Comparison of ENCODE assay signal across 21 cellular contexts in the genomic region with DNA sequence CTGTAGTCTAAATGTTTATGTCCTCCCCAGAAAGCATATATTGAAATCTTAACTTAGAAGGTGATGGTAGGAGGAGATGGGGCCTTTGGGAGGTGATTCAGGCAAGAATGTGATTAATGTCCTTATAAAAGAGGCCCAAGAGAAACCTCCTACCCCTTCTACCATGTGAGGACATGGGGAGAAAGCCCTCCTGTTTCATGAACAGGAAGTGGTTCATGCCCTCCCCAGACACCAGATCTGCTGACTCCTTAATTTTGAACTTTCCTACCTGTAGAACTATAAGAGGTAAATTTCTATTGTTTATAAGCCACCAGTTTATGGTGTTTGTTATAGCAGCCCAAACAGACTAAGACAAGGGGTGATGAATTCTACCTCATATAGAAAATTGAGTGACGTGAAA. TPM values are rescaled to one million over a fixed set of nuclear protein-coding genes. Genes with fewer than 3 reads are reported as not detected.
DNase-seq lines count a peak whose midpoint lies in the region; ATAC-seq, FAIRE-seq and TF ChIP-seq lines count a peak whose summit lies in the region.
"Had no signal": no experiment of that assay in that cellular context is flagged by ENCODE, and none has a peak within 500 bp of the region (broad histone marks: within the 10 kb centered on the region; RNA-seq: fewer than 3 reads in every experiment).

No MANE protein-coding gene starts in this region.

- H3K27ac Mint-ChIP-seq in activated CD4-positive, alpha-beta T cell treated with anti-CD3 and anti-CD28 coated beads for 36 hours, result peak overlapping the region; percentile 58

- no peaks in the 10 kb centered on the region for H4K20me1 ChIP-seq in K562 (replicated peaks; ENCODE audit: control insufficient read depth, insufficient read depth, low read length)
- H4K20me1 ChIP-seq: BLaER1 treated with 17β-estradiol and CSF1 and Interleukin-3, amounts not matched to agents 10 nM and 100 nM had no signal

- in situ Hi-C loops in K562 (cut with MboI), result no loop called here

- peaks cover 6% of the 10 kb centered on the region for H3K4me1 Mint-ChIP-seq in activated CD4-positive, alpha-beta T cell treated with anti-CD3 and anti-CD28 coated beads for 36 hours

- 0 out of 2 replicates have a peak overlapping the region, but pooled peaks have one; percentile 2 for H2AFZ ChIP-seq in K562 (ENCODE audit: low read depth, low read length)

- POLR2A ChIA-PET in activated CD4-positive, alpha-beta T cell treated with anti-CD3 and anti-CD28 coated beads for 36 hours (lab: Charles Lee), result no interaction called here
- POLR2A ChIA-PET in K562 (lab: Yijun Ruan, JAX), result no interaction called here

- TF ChIP-seq CTCF in K562 (IDR thresholded peaks at IDR 0.05 in 2 of 3, conservative IDR thresholded peaks at IDR 0.05 in 1 of 3; ENCODE audit: insufficient read depth in 2 of 3, low read depth in 1 of 3, low read length in 3 of 3), result no peak

- no peaks in the 10 kb centered on the region for H3K27me3 ChIP-seq in K562 (ENCODE audit: control insufficient read depth in 2 of 2, insufficient read depth in 2 of 2, low read length in 2 of 2)
- H3K27me3 ChIP-seq: BLaER1 treated with 17β-estradiol and CSF1 and Interleukin-3, amounts not matched to agents 10 nM and 100 nM had no signal

- H3K36me3 ChIP-seq in K562 (ENCODE audit: control insufficient read depth, insufficient read depth, low read length), result no peaks in the 10 kb centered on the region

- no peak for TF ChIP-seq EP300 in K562 (IDR thresholded peaks at IDR 0.05; ENCODE audit: low read length)

- H3K4me3 ChIP-seq in K562, result no peak overlapping the region
- H3K4me3 ChIP-seq: BLaER1 treated with 17β-estradiol and CSF1 and Interleukin-3, amounts not matched to agents 10 nM and 100 nM; SK-N-MC had no signal

- CTCF ChIA-PET in activated CD4-positive, alpha-beta T cell treated with anti-CD3 and anti-CD28 coated beads for 36 hours (lab: Charles Lee), result interaction anchor here (0.6 kb wide), 1 partner anchor 460 kb away, joined by 3 read pairs; no protein-coding TSS in a partner anchor
- CTCF ChIA-PET in K562 (lab: Yijun Ruan, JAX; ENCODE audit: low intra/inter-chr PET ratio), result no interaction called here

- H3K27ac ChIP-seq in K562 (ENCODE audit: extremely low read depth, low read depth, low read length), result no peak overlapping the region
- H3K27ac ChIP-seq: 22Rv1; BLaER1 treated with 17β-estradiol and CSF1 and Interleukin-3, amounts not matched to agents 10 nM and 100 nM; SK-N-MC had no signal

- peak; percentile 30 for ATAC-seq in activated CD4-positive, alpha-beta T cell treated with anti-CD3 and anti-CD28 coated beads for 36 hours
- ATAC-seq in K562, result no peak
- ATAC-seq in GM19455 (IDR thresholded peaks at IDR 0.05; ENCODE audit: unreplicated experiment), result no peak

- intact Hi-C loops in activated CD4-positive, alpha-beta T cell treated with anti-CD3 and anti-CD28 coated beads for 36 hours (cut with DNase I, micrococcal nuclease), result no loop called here
- intact Hi-C loops in K562 (cut with micrococcal nuclease), result no loop called here

- no peak for DNase-seq in activated CD4-positive, alpha-beta T cell treated with anti-CD3 and anti-CD28 coated beads for 36 hours
- no peak for DNase-seq in activated CD4-positive, alpha-beta T cell treated with anti-CD3 and anti-CD28 coated beads, Interleukin-2, amount 50 U/mL, for 1 hour
- DNase-seq in GM19239 (ENCODE audit: insufficient read length, low spot score) (no peak), NCI-H69 (lab: John Stamatoyannopoulos, UW) (peak; percentile 20), K562 (ENCODE audit: extremely low read depth in 1 of 4, low spot score in 3 of 4) (no peak), NCI-H1092 (lab: John Stamatoyannopoulos, UW) (no peak)
- no peak for DNase-seq in effector CD4-positive, alpha-beta T cell
- DNase-seq: CD4-positive, alpha-beta memory T cell; GDM1; NCI-H1105 treated with DMSO at 0.1 percent for 48 hours; NCI-H2081; NCI-H2171; NCI-H345; NCI-H524; Right ventricle myocardium superior had no signal

- no peaks in the 10 kb centered on the region for H3K27me3 Mint-ChIP-seq in activated CD4-positive, alpha-beta T cell treated with anti-CD3 and anti-CD28 coated beads for 36 hours

- no peaks in the 10 kb centered on the region for H3K9me3 Mint-ChIP-seq in activated CD4-positive, alpha-beta T cell treated with anti-CD3 and anti-CD28 coated beads for 36 hours (ENCODE audit: low read depth)
- H3K9me3 Mint-ChIP-seq: CD4-positive, alpha-beta memory T cell had no signal

- no peak for TF ChIP-seq POLR2A in K562 (conservative IDR thresholded peaks at IDR 0.05)

- H3K4me1 ChIP-seq in K562 (replicated peaks in 1 of 2; ENCODE audit: control insufficient read depth in 2 of 2, insufficient read depth in 2 of 2, low read length in 2 of 2), result no peaks in the 10 kb centered on the region
- H3K4me1 ChIP-seq: BLaER1 treated with 17β-estradiol and CSF1 and Interleukin-3, amounts not matched to agents 10 nM and 100 nM had no signal

- 95% methylated on average over 1 of the region's 1 CpG for WGBS in K562 (ENCODE audit: insufficient coverage, low coverage, missing lambda C conversion rate)

- BruUV-seq in K562 (replicated peaks; lab: Mats Ljungman, UMichigan), result no TSS peak

- no peak overlapping the region for H3K4me3 Mint-ChIP-seq in activated CD4-positive, alpha-beta T cell treated with anti-CD3 and anti-CD28 coated beads for 36 hours
- H3K4me3 Mint-ChIP-seq: CD4-positive, alpha-beta memory T cell had no signal

- FAIRE-seq in GM19239 (lab: Jason Lieb, UNC), result peak; percentile 76
- no peak for FAIRE-seq in K562 (lab: Jason Lieb, UNC)
- FAIRE-seq: GM18507, H54 had no signal

- no peak for TF ChIP-seq RAD21 in K562 (CRISPR knock-in tag; conservative IDR thresholded peaks at IDR 0.05 in 1 of 2, IDR thresholded peaks at IDR 0.05 in 1 of 2)

- H3K9me3 ChIP-seq in K562 (replicated peaks; ENCODE audit: control insufficient read depth, insufficient read depth, low read depth, low read length), result no peaks in the 10 kb centered on the region
- H3K9me3 ChIP-seq: BLaER1 treated with 17β-estradiol and CSF1 and Interleukin-3, amounts not matched to agents 10 nM and 100 nM had no signal

- no peaks in the 10 kb centered on the region for H3K9me1 ChIP-seq in K562 (ENCODE audit: control insufficient read depth, insufficient read depth, low read length)

- no peak overlapping the region for H3K4me2 ChIP-seq in K562 (ENCODE audit: insufficient read depth, low read length)
- H3K4me2 ChIP-seq: BLaER1 treated with 17β-estradiol and CSF1 and Interleukin-3, amounts not matched to agents 10 nM and 100 nM had no signal

- peaks cover 30% of the 10 kb centered on the region for H3K36me3 Mint-ChIP-seq in activated CD4-positive, alpha-beta T cell treated with anti-CD3 and anti-CD28 coated beads for 36 hours (ENCODE audit: low read depth)

- no peaks in the 10 kb centered on the region for H3K79me2 ChIP-seq in K562 (ENCODE audit: control insufficient read depth, insufficient read depth, low read length)

- H3K9ac ChIP-seq in K562 (ENCODE audit: insufficient read depth in 1 of 2, low read depth in 2 of 2, low read length in 2 of 2), result no peak overlapping the region
- H3K9ac ChIP-seq: BLaER1 treated with 17β-estradiol and CSF1 and Interleukin-3, amounts not matched to agents 10 nM and 100 nM had no signal

TF ChIP-seq in K562, 482 proteins besides CTCF, POLR2A, EP300 and RAD21 (continues in another document):
- no peak for TF ChIP-seq PHF8 (IDR thresholded peaks at IDR 0.05; ENCODE audit: borderline replicate concordance, low read length)
- no peak for TF ChIP-seq HOXB6 (CRISPR knock-in tag; IDR thresholded peaks at IDR 0.05; ENCODE audit: borderline replicate concordance)
- peak; percentile 29; the same call in 1 of the 2 replicates for TF ChIP-seq MAFF (IDR thresholded peaks at IDR 0.05; ENCODE audit: low read length)
- no peak for TF ChIP-seq ZNF507 (tag; conservative IDR thresholded peaks at IDR 0.05)

RNA-seq across cellular contexts. Expression of a gene that starts 8.7 kb away (rescaled TPM):
- not detected for total RNA-seq in activated CD4-positive, alpha-beta T cell treated with anti-CD3 and anti-CD28 coated beads for 36 hours
- not detected in 2 replicates for total RNA-seq in K562 (2011; cell fraction: chromatin; rRNA removed; ENCODE audit: low replicate concordance)
- total RNA-seq in K562 (2011; cell fraction: nucleolus; rRNA removed), result not detected in 2 replicates
- total RNA-seq in K562 (2011; cell fraction: nucleoplasm; rRNA removed), result not detected in 2 replicates
- total RNA-seq in K562 (2014; rRNA removed) (not detected in 2 replicates), K562 (2014; rRNA removed; fragmentation: Illumina TruSeq; extraction: Trizol) (not detected in 2 replicates), K562 (2015; rRNA removed; fragmentation: Illumina TruSeq; extraction: Trizol) (not detected in 2 replicates), K562 (2021) (not detected in 2 replicates)
- polyA plus RNA-seq in K562 (2011; rRNA removed) (not detected in 2 replicates), K562 (2014; fragmentation: Illumina TruSeq; extraction: Trizol) (not detected in 2 replicates), K562 (2014; fragmentation: Nextera tagmentation; extraction: Ambion mirVana) (under 1 TPM; 0.03 to 0.04 TPM), K562 (2014; rRNA removed) (not detected in 2 replicates)
- not detected in 2 replicates for polyA plus RNA-seq in K562 (2011; cell fraction: cytosol; rRNA removed)
- not detected in 2 replicates for polyA plus RNA-seq in K562 (2011; cell fraction: nucleus; rRNA removed)
- 0.01 and 0.08 TPM in 2 replicates for polyA plus RNA-seq in K562 (2012)
- not detected in 2 replicates for polyA minus RNA-seq in K562 (2011; rRNA and poly(A)+ RNA removed)
- not detected in 2 replicates for polyA minus RNA-seq in K562 (2011; cell fraction: cytosol; rRNA and poly(A)+ RNA removed)
- not detected in 2 replicates for polyA minus RNA-seq in K562 (2011; cell fraction: nucleus; rRNA and poly(A)+ RNA removed)
- total RNA-seq: CD4-positive, alpha-beta memory T cell had no signal

RNA-seq across cellular contexts. Expression of a gene that starts 13.6 kb away (rescaled TPM):
- 10 to 100 TPM; 14.8 to 16.8 TPM for total RNA-seq in activated CD4-positive, alpha-beta T cell treated with anti-CD3 and anti-CD28 coated beads for 36 hours
- total RNA-seq in K562 (2011; cell fraction: chromatin; rRNA removed; ENCODE audit: low replicate concordance), result 3.2 and 7.0 TPM in 2 replicates
- 2.8 and 3.7 TPM in 2 replicates for total RNA-seq in K562 (2011; cell fraction: nucleolus; rRNA removed)
- 5.3 and 8.3 TPM in 2 replicates for total RNA-seq in K562 (2011; cell fraction: nucleoplasm; rRNA removed)
- 12.1 and 16.4 TPM in 2 replicates for total RNA-seq in K562 (2014; rRNA removed)
- 19.1 and 24.9 TPM in 2 replicates for total RNA-seq in K562 (2014; rRNA removed; fragmentation: Illumina TruSeq; extraction: Trizol)
- total RNA-seq in K562 (2015; rRNA removed; fragmentation: Illumina TruSeq; extraction: Trizol), result 12.6 and 14.5 TPM in 2 replicates
- 14.8 and 16.2 TPM in 2 replicates for total RNA-seq in K562 (2021)
- polyA plus RNA-seq in K562 (2011; rRNA removed), result 28.8 and 35.5 TPM in 2 replicates
- polyA plus RNA-seq in K562 (2011; cell fraction: cytosol; rRNA removed), result 6.1 and 16.1 TPM in 2 replicates
- 4.1 and 9.0 TPM in 2 replicates for polyA plus RNA-seq in K562 (2011; cell fraction: nucleus; rRNA removed)
- polyA plus RNA-seq in K562 (2012), result 15.9 and 25.4 TPM in 2 replicates
- polyA plus RNA-seq in K562 (2014; fragmentation: Illumina TruSeq; extraction: Trizol), result 18.0 and 20.8 TPM in 2 replicates
- polyA plus RNA-seq in K562 (2014; fragmentation: Nextera tagmentation; extraction: Ambion mirVana), result 10 to 100 TPM; 21.1 to 22.7 TPM
- 21.3 and 25.5 TPM in 2 replicates for polyA plus RNA-seq in K562 (2014; rRNA removed)
- polyA minus RNA-seq in K562 (2011; rRNA and poly(A)+ RNA removed), result 18.6 and 21.2 TPM in 2 replicates
- 4.7 and 5.4 TPM in 2 replicates for polyA minus RNA-seq in K562 (2011; cell fraction: cytosol; rRNA and poly(A)+ RNA removed)
- polyA minus RNA-seq in K562 (2011; cell fraction: nucleus; rRNA and poly(A)+ RNA removed), result 2.4 and 5.7 TPM in 2 replicates
